26 cellular contexts compared by ENCODE assay signal in genomic region chr6:15426395-15426794, GRCh38.
DNase-seq lines count a peak whose midpoint lies in the region; ATAC-seq and TF ChIP-seq lines count a peak whose summit lies in the region.
"Had no signal": no experiment of that assay in that cellular context is flagged by ENCODE, and none has a peak within 500 bp of the region (broad histone marks: within the 10 kb centered on the region; RNA-seq: fewer than 3 reads in every experiment).

No MANE protein-coding gene starts in this region.

- peaks cover 97% of the 10 kb centered on the region for H3K4me1 ChIP-seq in GM23338 (ENCODE audit: insufficient read depth)
- peaks cover 44% of the 10 kb centered on the region for H3K4me1 ChIP-seq in ectodermal cell (ENCODE audit: control insufficient read depth, insufficient read depth, low read length)
- peaks cover 48% of the 10 kb centered on the region for H3K4me1 ChIP-seq in neural progenitor cell
- peaks cover 0 to 38% (median 30%) of the 10 kb centered on the region in 4 donors for H3K4me1 ChIP-seq in sigmoid colon

- WGBS in ectodermal cell, 2 experiments, result 89 to 95% methylated on average over 2 of the region's 2 CpGs
- WGBS in sigmoid colon, 2 donors, result 94 to 99% methylated on average over 2 of the region's 2 CpGs

- no peak for TF ChIP-seq CTCF in GM23338 (conservative IDR thresholded peaks at IDR 0.05; ENCODE audit: low read depth in 2 of 2)
- TF ChIP-seq CTCF in neural progenitor cell (IDR thresholded peaks at IDR 0.05), result no peak
- no peak for TF ChIP-seq CTCF in sigmoid colon (IDR thresholded peaks at IDR 0.05)

- H3K27me3 Mint-ChIP-seq in GM23338 (ENCODE audit: insufficient read depth, low read depth, poor library complexity) (peaks cover 47% of the 10 kb centered on the region), neural progenitor cell (ENCODE audit: insufficient read depth, low read depth) (peaks cover 2% of the 10 kb centered on the region)
- no peaks in the 10 kb centered on the region for H3K27me3 Mint-ChIP-seq in activated CD8-positive, alpha-beta memory T cell treated with anti-CD3 and anti-CD28 coated beads, Interleukin-2, amount 10 ng/mL, durations not matched to agents 7 days and 5 days
- H3K27me3 Mint-ChIP-seq: activated B cell treated with CpG ODN at 0.5 μM for 24 hours; activated CD4-positive, alpha-beta memory T cell treated with anti-CD3 and anti-CD28 coated beads for 36 hours; naive thymus-derived CD4-positive, alpha-beta T cell; progenitor cell of endocrine pancreas had no signal

- H2AFZ ChIP-seq in GM23338, result no peak overlapping the region
- H2AFZ ChIP-seq in neural progenitor cell (replicated peaks), result no peak overlapping the region
- H2AFZ ChIP-seq: hepatocyte had no signal

- no peak for TF ChIP-seq EP300 in sigmoid colon (IDR thresholded peaks at IDR 0.05)

- H3F3A ChIP-seq in GM23338 (replicated peaks; ENCODE audit: low read depth) (0 out of 2 replicates have a peak, but pooled peaks cover 4% of the 10 kb centered on the region), neural progenitor cell (ENCODE audit: low read depth) (peaks cover 15% of the 10 kb centered on the region)

- peaks cover 99% of the 10 kb centered on the region for H4K20me1 ChIP-seq in GM23338 (replicated peaks; ENCODE audit: insufficient read depth)
- peaks cover 48% of the 10 kb centered on the region for H4K20me1 ChIP-seq in neural progenitor cell (ENCODE audit: low read depth)

- no peak for ATAC-seq in GM23338
- no peak for ATAC-seq in activated CD8-positive, alpha-beta memory T cell treated with anti-CD3 and anti-CD28 coated beads, Interleukin-2, amount 10 ng/mL, durations not matched to agents 7 days and 5 days
- ATAC-seq: A549; left ventricle myocardium superior; naive thymus-derived CD4-positive, alpha-beta T cell had no signal

- H3K36me3 ChIP-seq in GM23338 (ENCODE audit: insufficient read depth), result no peaks in the 10 kb centered on the region
- H3K36me3 ChIP-seq in ectodermal cell (ENCODE audit: control insufficient read depth, insufficient read depth, low read length), result no peaks in the 10 kb centered on the region
- no peaks in the 10 kb centered on the region for H3K36me3 ChIP-seq in neural progenitor cell
- H3K36me3 ChIP-seq in sigmoid colon, result no peaks in the 10 kb centered on the region
- H3K36me3 ChIP-seq: brain microvascular endothelial cell, tibial nerve had no signal

- peak overlapping the region; percentile 18 for H3K4me2 ChIP-seq in GM23338
- peak overlapping the region; percentile 5 for H3K4me2 ChIP-seq in neural progenitor cell
- H3K4me2 ChIP-seq: A549, hepatocyte had no signal

- no peak for TF ChIP-seq POLR2A in sigmoid colon (IDR thresholded peaks at IDR 0.05)

- H3K36me3 Mint-ChIP-seq in GM23338 (ENCODE audit: low read depth) (peaks cover 25% of the 10 kb centered on the region), neural progenitor cell (peaks cover 26% of the 10 kb centered on the region)
- H3K36me3 Mint-ChIP-seq in activated CD8-positive, alpha-beta memory T cell treated with anti-CD3 and anti-CD28 coated beads, Interleukin-2, amount 10 ng/mL, durations not matched to agents 7 days and 5 days, result peaks cover 24% of the 10 kb centered on the region

- no peaks in the 10 kb centered on the region for H3K9me3 ChIP-seq in ectodermal cell (ENCODE audit: control insufficient read depth, low read length)
- H3K9me3 ChIP-seq in neural progenitor cell (ENCODE audit: low read depth), result no peaks in the 10 kb centered on the region
- no peaks in the 10 kb centered on the region for H3K9me3 ChIP-seq in sigmoid colon
- H3K9me3 ChIP-seq: A549, tibial nerve had no signal

- H3K9me3 Mint-ChIP-seq in GM23338 (no peaks in the 10 kb centered on the region; the same call in 2 of the 3 replicates), neural progenitor cell (peaks cover 7% of the 10 kb centered on the region)
- H3K9me3 Mint-ChIP-seq in activated CD8-positive, alpha-beta memory T cell treated with anti-CD3 and anti-CD28 coated beads, Interleukin-2, amount 10 ng/mL, durations not matched to agents 7 days and 5 days (ENCODE audit: low read depth), result no peaks in the 10 kb centered on the region
- H3K9me3 Mint-ChIP-seq: activated B cell treated with CpG ODN at 0.5 μM for 24 hours; activated CD4-positive, alpha-beta memory T cell treated with anti-CD3 and anti-CD28 coated beads for 36 hours; naive thymus-derived CD4-positive, alpha-beta T cell had no signal

- H3K27ac ChIP-seq in GM23338 (ENCODE audit: low read depth) (peak overlapping the region; percentile 48; the same call in 1 of the 2 replicates), ectodermal cell (ENCODE audit: insufficient read depth, low read depth, low read length, poor library complexity, severe bottlenecking) (peak overlapping the region; percentile 50), neural progenitor cell (peak overlapping the region; percentile 65), sigmoid colon (no peak overlapping the region)
- H3K27ac ChIP-seq: A549, brain microvascular endothelial cell, hepatocyte, tibial nerve had no signal

- intact Hi-C loops in sigmoid colon (cut with DNase I), result no loop called here

- H3K9ac ChIP-seq in neural progenitor cell, result no peak overlapping the region

- peak overlapping the region; percentile 9; the same call in 1 of the 2 replicates for H3K27ac Mint-ChIP-seq in GM23338
- no peak overlapping the region for H3K27ac Mint-ChIP-seq in neural progenitor cell
- H3K27ac Mint-ChIP-seq in activated CD8-positive, alpha-beta memory T cell treated with anti-CD3 and anti-CD28 coated beads, Interleukin-2, amount 10 ng/mL, durations not matched to agents 7 days and 5 days, result no peak overlapping the region
- H3K27ac Mint-ChIP-seq: activated CD4-positive, alpha-beta memory T cell treated with anti-CD3 and anti-CD28 coated beads for 36 hours had no signal

- H3K4me3 Mint-ChIP-seq in GM23338, result no peak overlapping the region; the same call in 2 of the 3 replicates
- no peak overlapping the region for H3K4me3 Mint-ChIP-seq in neural progenitor cell
- H3K4me3 Mint-ChIP-seq in activated CD8-positive, alpha-beta memory T cell treated with anti-CD3 and anti-CD28 coated beads, Interleukin-2, amount 10 ng/mL, durations not matched to agents 7 days and 5 days, result no peak overlapping the region
- H3K4me3 Mint-ChIP-seq: activated CD4-positive, alpha-beta memory T cell treated with anti-CD3 and anti-CD28 coated beads for 36 hours had no signal

- H3K4me3 ChIP-seq in GM23338 (no peak overlapping the region), ectodermal cell (ENCODE audit: insufficient read depth, low read depth, low read length) (no peak overlapping the region), neural progenitor cell (no peak overlapping the region), sigmoid colon (no peak overlapping the region)
- H3K4me3 ChIP-seq: A549, hepatocyte, tibial nerve had no signal

- H3K27me3 ChIP-seq in GM23338 (ENCODE audit: insufficient read depth) (no peaks in the 10 kb centered on the region), ectodermal cell (ENCODE audit: control insufficient read depth, insufficient read depth, low read length, poor library complexity, severe bottlenecking) (no peaks in the 10 kb centered on the region), neural progenitor cell (no peaks in the 10 kb centered on the region), sigmoid colon (no peaks in the 10 kb centered on the region)
- H3K27me3 ChIP-seq: brain microvascular endothelial cell, hepatocyte, tibial nerve had no signal

- H3K79me2 ChIP-seq in GM23338 (replicated peaks; ENCODE audit: insufficient read depth) (peaks cover 100% of the 10 kb centered on the region), neural progenitor cell (ENCODE audit: low read depth) (peaks cover 100% of the 10 kb centered on the region)

- peak; percentile 52 for DNase-seq in NCI-H510A treated with DMSO at 0.1 percent for 48 hours (lab: John Stamatoyannopoulos, UW)
- no peak for DNase-seq in NCI-H510A (lab: John Stamatoyannopoulos, UW)
- no peak for DNase-seq in GM23338 (ENCODE audit: low spot score)
- DNase-seq in neural progenitor cell (ENCODE audit: low spot score), result no peak
- no peak for DNase-seq in sigmoid colon
- no peak for DNase-seq in foreskin melanocyte
- DNase-seq in activated CD8-positive, alpha-beta memory T cell treated with anti-CD3 and anti-CD28 coated beads, Interleukin-2, amount 10 ng/mL, durations not matched to agents 7 days and 5 days, result no peak
- DNase-seq: activated B cell treated with CpG ODN at 0.5 μM for 24 hours; activated CD4-positive, alpha-beta memory T cell treated with anti-CD3 and anti-CD28 coated beads for 36 hours; activated effector memory CD4-positive, alpha-beta T cell treated with anti-CD3 and anti-CD28 coated beads, Interleukin-2, amount 50 U/mL, for 16 hours; brain microvascular endothelial cell; effector CD4-positive, alpha-beta T cell; foreskin fibroblast; HCEC 1CT; left ventricle myocardium superior; naive thymus-derived CD4-positive, alpha-beta T cell; NCI-H1092 treated with DMSO at 0.1 percent for 48 hours; NCI-H1930; NCI-H446; SHP77 treated with DMSO at 0.1 percent for 48 hours; T1000 had no signal

- no peaks in the 10 kb centered on the region for H3K9me2 ChIP-seq in GM23338 (ENCODE audit: insufficient read depth)

- CTCF ChIA-PET in activated CD8-positive, alpha-beta memory T cell treated with anti-CD3 and anti-CD28 coated beads, Interleukin-2, amount 10 ng/mL, durations not matched to agents 7 days and 5 days (lab: Charles Lee), result no interaction called here

- H3K4me1 Mint-ChIP-seq in GM23338 (peaks cover 96% of the 10 kb centered on the region), neural progenitor cell (peaks cover 71% of the 10 kb centered on the region)
- peaks cover 68% of the 10 kb centered on the region for H3K4me1 Mint-ChIP-seq in activated CD8-positive, alpha-beta memory T cell treated with anti-CD3 and anti-CD28 coated beads, Interleukin-2, amount 10 ng/mL, durations not matched to agents 7 days and 5 days

TF ChIP-seq in GM23338, 12 proteins besides CTCF, POLR2A, EP300 and RAD21:
- no peak for TF ChIP-seq CREB1 (CRISPR knock-in tag; IDR thresholded peaks at IDR 0.05; ENCODE audit: low read depth)
- TF ChIP-seq ZNF114 (CRISPR knock-in tag; IDR thresholded peaks at IDR 0.05), result no peak
- TF ChIP-seq EZH2 (IDR thresholded peaks at IDR 0.05; ENCODE audit: low read depth, unreplicated experiment), result no peak
- TF ChIP-seq ZNF331 (CRISPR knock-in tag; IDR thresholded peaks at IDR 0.05; ENCODE audit: low read depth), result no peak
- no peak for TF ChIP-seq EZH2phosphoT487 (IDR thresholded peaks at IDR 0.05; ENCODE audit: unreplicated experiment)
TF ChIP-seq in GM23338: peak in this region for 0.

Comparison
In these comparisons a context has a peak if more than half of its experiments do, and no peak if none do; other contexts are left out.
1. H3K27ac ChIP-seq: peak in GM23338 (single experiment), ectodermal cell (single experiment) and neural progenitor cell (single experiment); none in sigmoid colon (0 of 4).